ENCODE assay signal across 8 cellular contexts in genomic region chr7:100626530-100627237, GRCh38. TPM values are rescaled to one million over a fixed set of nuclear protein-coding genes. Genes with fewer than 3 reads are reported as not detected.
DNase-seq lines count a peak whose midpoint lies in the region; ATAC-seq and TF ChIP-seq lines count a peak whose summit lies in the region.

No MANE protein-coding gene starts in this region.

- no peak overlapping the region for H3K27ac ChIP-seq in lung (ENCODE audit: low read depth in 1 of 2, low read length in 1 of 2)

- peaks cover 0 to 6% of the 10 kb centered on the region in 2 donors for H3K4me1 ChIP-seq in lung (ENCODE audit: control insufficient read depth in 2 of 2, insufficient read depth in 2 of 2, low read length in 2 of 2)

- H3K36me3 ChIP-seq in lung (ENCODE audit: control insufficient read depth in 2 of 2, insufficient read depth in 2 of 2, low read length in 2 of 2), result no peaks in the 10 kb centered on the region

- no peaks in the 10 kb centered on the region for H3K9me3 ChIP-seq in lung (ENCODE audit: control insufficient read depth in 2 of 2, insufficient read depth in 1 of 2, low read length in 1 of 2)

- DNase-seq in NCI-H526 treated with DMSO at 0.1 percent for 48 hours (lab: John Stamatoyannopoulos, UW), result peak; percentile 70
- peak; percentile 90 to 91 for DNase-seq in activated CD4-positive, alpha-beta T cell treated with anti-CD3 and anti-CD28 coated beads, Interleukin-2, amount 50 U/mL, for 48 hours
- DNase-seq in dermis microvascular lymphatic vessel endothelial cell (ENCODE audit: low read depth in 2 of 2), result peak; percentile 50 to 85
- DNase-seq in lung (ENCODE audit: low spot score), result peak; percentile 85
- DNase-seq in stimulated activated CD8-positive, alpha-beta memory T cell treated with anti-CD3 and anti-CD28 coated beads, Interleukin-12 subunit alpha, Interleukin-12 subunit beta, amount 100 ng/mL, for 24 hours (ENCODE audit: extremely low read depth), result peak; percentile 68

- no peaks in the 10 kb centered on the region for H3K27me3 ChIP-seq in lung (ENCODE audit: control insufficient read depth, insufficient read depth)

- H3K4me3 ChIP-seq in lung, result no peak overlapping the region

- 3% methylated on average over 36 to 37 of the region's 37 CpGs for WGBS in lung, 2 donors

- ATAC-seq in GM18517 (IDR thresholded peaks at IDR 0.05; ENCODE audit: unreplicated experiment) (peak; percentile 60), HG03095 (IDR thresholded peaks at IDR 0.05; ENCODE audit: unreplicated experiment) (peak; percentile 77), lung (ENCODE audit: insufficient read depth, low FRiP score) (peak; percentile 93), GM18519 (IDR thresholded peaks at IDR 0.05; ENCODE audit: low FRiP score, unreplicated experiment) (no peak)

- TF ChIP-seq CTCF in lung (IDR thresholded peaks at IDR 0.05; ENCODE audit: control extremely low read depth, extremely low read depth), result no peak

RNA-seq across cellular contexts. Expression of gene MOSPD3, which starts 14.3 kb away (rescaled TPM):
- total RNA-seq in dermis microvascular lymphatic vessel endothelial cell (6.7 and 6.8 TPM in 2 replicates), lung (10 to 100 TPM; 13.2 to 26.9 TPM)
- 10 to 100 TPM; 15.5 to 18.8 TPM for polyA plus RNA-seq in lung

RNA-seq across cellular contexts. Expression of gene TFR2, which starts 14.7 kb away (rescaled TPM):
- 0.13 and 0.26 TPM in 2 replicates for total RNA-seq in dermis microvascular lymphatic vessel endothelial cell
- total RNA-seq in lung, result 1 to 10 TPM; 1.7 to 2.1 TPM
- under 1 TPM; 0.33 to 0.85 TPM for polyA plus RNA-seq in lung

RNA-seq across cellular contexts. Expression of gene PCOLCE, which starts 24.5 kb away (rescaled TPM):
- total RNA-seq in dermis microvascular lymphatic vessel endothelial cell (0.13 and 0.51 TPM in 2 replicates), lung (100 to 1,000 TPM in 1 of 2 donors, 10 to 100 TPM in 1; 53.6 to 105 TPM)
- polyA plus RNA-seq in lung, result 10 to 100 TPM; 48.4 to 73.5 TPM

RNA-seq across cellular contexts. Expression of gene ACTL6B, which starts 29.6 kb away (rescaled TPM):
- total RNA-seq in dermis microvascular lymphatic vessel endothelial cell, result not detected in 2 replicates
- total RNA-seq in lung, result not detected
- polyA plus RNA-seq in lung, result not detected

RNA-seq across cellular contexts. Expression of gene FBXO24, which starts 40.6 kb away (rescaled TPM):
- total RNA-seq in dermis microvascular lymphatic vessel endothelial cell (0.13 and 0.25 TPM in 2 replicates), lung (1 to 10 TPM in 1 of 2 donors, under 1 TPM in 1; 0.25 to 1.3 TPM)
- under 1 TPM; 0.30 to 0.35 TPM for polyA plus RNA-seq in lung

Comparison
In these comparisons a context has a peak if more than half of its experiments do, and no peak if none do; other contexts are left out.
1. RNA of gene PCOLCE, which starts 24.5 kb away (total RNA-seq): 53.6 to 105 TPM in lung; 0.13 to 0.51 TPM in dermis microvascular lymphatic vessel endothelial cell; every median in the first group is over 10 times any median in the second.
2. Peak in every context shown above with its lines, with median percentiles within 50 percentile points of each other: DNase-seq.